ENCODE assay signal across 8 cellular contexts in genomic region chr1:58546520-58547308, GRCh38. TPM values are rescaled to one million over a fixed set of nuclear protein-coding genes. Genes with fewer than 3 reads are reported as not detected.
DNase-seq lines count a peak whose midpoint lies in the region; ATAC-seq and TF ChIP-seq lines count a peak whose summit lies in the region.

OMA1 (minus strand) TSS chr1:58546726; CDS start chr1:58539294, 7,432 bp downstream.

- H3K4me3 ChIP-seq in AG04450 (ENCODE audit: low read depth, low read length) (peak within 1 kb of the TSS; percentile 75), WI38 (ENCODE audit: low read depth, low read length) (peak within 1 kb of the TSS; percentile 68), cardiac fibroblast (replicated peaks in 1 of 2; ENCODE audit: low read depth in 2 of 2, low read length in 2 of 2) (peak within 1 kb of the TSS; percentile 72 to 74), spleen (peak within 1 kb of the TSS; percentile 47 to 83 (median 60))

- H3K27ac ChIP-seq in AG04450 (ENCODE audit: low read depth, low read length) (peak within 1 kb of the TSS; percentile 97), spleen (peak within 1 kb of the TSS; percentile 96 to 100 (median 100))

- peak; percentile 66 to 92 (median 84) for TF ChIP-seq POLR2A in spleen (IDR thresholded peaks at IDR 0.05)

- peak; percentile 93 for ATAC-seq in GM18870 (IDR thresholded peaks at IDR 0.05; ENCODE audit: unreplicated experiment)
- peak; percentile 96 for ATAC-seq in HG03139 (IDR thresholded peaks at IDR 0.05; ENCODE audit: unreplicated experiment)

- CTCF ChIA-PET in AG04450 (lab: Charles Lee), result interaction anchor here (0.6 to 6.1 kb wide), 28 partner anchors 9 to 123 kb away, joined by 3 to 75 read pairs (median 5); no protein-coding TSS in a partner anchor

- POLR2A ChIA-PET in AG04450 (lab: Yijun Ruan, JAX), result interaction anchor here (0.6 to 1.3 kb wide), 11 partner anchors 19 to 1238 kb away, joined by 3 to 11 read pairs (median 6); no protein-coding TSS in a partner anchor

- H3K36me3 ChIP-seq in spleen, result no peaks in the 10 kb centered on the region

- DNase-seq in AG04450 (ENCODE audit: low read depth, low spot score) (peak; percentile 96), NCI-H2227 (lab: John Stamatoyannopoulos, UW; ENCODE audit: unreplicated experiment) (peak; percentile 98), cardiac fibroblast (ENCODE audit: low read depth in 2 of 2) (peak; percentile 98 to 99), iPS-NIHi7 (ENCODE audit: extremely low spot score) (peak; percentile 99), spleen (peak; percentile 100)

- peak; percentile 99 for TF ChIP-seq CTCF in AG04450 (IDR thresholded peaks at IDR 0.05; ENCODE audit: low read depth, low read length)
- TF ChIP-seq CTCF in WI38 (IDR thresholded peaks at IDR 0.05; ENCODE audit: low read depth, low read length), result peak; percentile 96
- peak; percentile 97 for TF ChIP-seq CTCF in cardiac fibroblast (IDR thresholded peaks at IDR 0.05; ENCODE audit: low read depth, low read length)
- TF ChIP-seq CTCF in spleen (IDR thresholded peaks at IDR 0.05 in 8 of 11, conservative IDR thresholded peaks at IDR 0.05 in 3 of 11), result peak; percentile 97 to 100 (median 99)

- H3K27me3 ChIP-seq in AG04450 (ENCODE audit: control insufficient read depth, insufficient read depth, low read length) (peaks cover 18% of the 10 kb centered on the region), spleen (replicated peaks in 1 of 7) (no peaks in the 10 kb centered on the region)

- intact Hi-C loops in spleen (cut with DNase I; ENCODE audit: low total_unique reads), result no loop called here

- H3K4me1 ChIP-seq in spleen, result peaks cover 8 to 44% (median 13%) of the 10 kb centered on the region in 6 donors

- H3K9me3 ChIP-seq in AG04450 (ENCODE audit: control insufficient read depth, insufficient read depth, low read length) (no peaks in the 10 kb centered on the region), spleen (no peaks in the 10 kb centered on the region)

- WGBS in spleen, 5 donors, result 2 to 7% (median 2%) methylated on average over 7 to 46 of the region's 46 CpGs

RNA-seq across cellular contexts. Expression of gene OMA1, which starts in this region (rescaled TPM):
- polyA plus RNA-seq in AG04450 (2011; rRNA removed) (12.1 and 17.3 TPM in 2 replicates), spleen (10 to 100 TPM; 19.3 to 23.1 (median 22.1) TPM)
- polyA minus RNA-seq in AG04450 (2011; rRNA and poly(A)+ RNA removed), result 8.1 and 8.9 TPM in 2 replicates
- total RNA-seq in spleen, result 10 to 100 TPM; 31.4 to 48.6 (median 40.1) TPM

Comparison
In these comparisons a context has a peak if more than half of its experiments do, and no peak if none do; other contexts are left out.
1. Peak in every context shown above with its lines: DNase-seq, ATAC-seq, H3K4me3 ChIP-seq and H3K27ac ChIP-seq.